ENCODE assay signal across 25 cellular contexts in genomic region chr2:12742891-12743290, GRCh38. TPM values are rescaled to one million over a fixed set of nuclear protein-coding genes. Genes with fewer than 3 reads are reported as not detected.
DNase-seq lines count a peak whose midpoint lies in the region; ATAC-seq, FAIRE-seq and TF ChIP-seq lines count a peak whose summit lies in the region.
"Had no signal": no experiment of that assay in that cellular context is flagged by ENCODE, and none has a peak within 500 bp of the region (broad histone marks: within the 10 kb centered on the region; RNA-seq: fewer than 3 reads in every experiment).

No MANE protein-coding gene starts in this region.

- H2BK5ac ChIP-seq in IMR-90 (ENCODE audit: low read depth, low read length, poor library complexity, severe bottlenecking): no peak overlapping the region

- H2AK5ac ChIP-seq in IMR-90 (ENCODE audit: low read depth, low read length): no peak overlapping the region

- H3K27me3 Mint-ChIP-seq in activated CD4-positive, alpha-beta memory T cell treated with anti-CD3 and anti-CD28 coated beads, Interleukin-2, amount 10 ng/mL, durations not matched to agents 7 days and 5 days: no peaks in the 10 kb centered on the region

- H3K36me3 ChIP-seq in IMR-90 (ENCODE audit: control insufficient read depth, insufficient read depth, low read length) (peaks cover 39% of the 10 kb centered on the region), sigmoid colon (peaks cover 0 to 30% (median 2%) of the 10 kb centered on the region in 4 donors)

- no peak overlapping the region for H4K91ac ChIP-seq in IMR-90 (ENCODE audit: insufficient read depth, low read depth, low read length)

- H3K4me1 ChIP-seq in IMR-90 (ENCODE audit: control insufficient read depth, insufficient read depth, low read length): no peaks in the 10 kb centered on the region
- peaks cover 0 to 35% (median 23%) of the 10 kb centered on the region in 4 donors for H3K4me1 ChIP-seq in sigmoid colon
- H3K4me1 ChIP-seq: Caco-2, SJSA1 had no signal

- H3K4me3 Mint-ChIP-seq in stimulated activated effector memory CD8-positive, alpha-beta T cell treated with anti-CD3 and anti-CD28 coated beads, Interleukin-12 subunit alpha, Interleukin-12 subunit beta, amount 100 ng/mL, for 72 hours: no peak overlapping the region
- H3K4me3 Mint-ChIP-seq in activated CD4-positive, alpha-beta memory T cell treated with anti-CD3 and anti-CD28 coated beads, Interleukin-2, amount 10 ng/mL, durations not matched to agents 7 days and 5 days: no peak overlapping the region
- H3K4me3 Mint-ChIP-seq: CD8-positive, alpha-beta T cell had no signal

- H2BK20ac ChIP-seq in IMR-90 (ENCODE audit: low read depth, low read length): no peak overlapping the region

- H3K36me3 Mint-ChIP-seq in stimulated activated effector memory CD8-positive, alpha-beta T cell treated with anti-CD3 and anti-CD28 coated beads, Interleukin-12 subunit alpha, Interleukin-12 subunit beta, amount 100 ng/mL, for 72 hours: peaks cover 24% of the 10 kb centered on the region
- H3K36me3 Mint-ChIP-seq in activated CD4-positive, alpha-beta memory T cell treated with anti-CD3 and anti-CD28 coated beads, Interleukin-2, amount 10 ng/mL, durations not matched to agents 7 days and 5 days (ENCODE audit: low read depth): peaks cover 37% of the 10 kb centered on the region

- H4K20me1 ChIP-seq in IMR-90 (ENCODE audit: insufficient read depth, low read length): no peaks in the 10 kb centered on the region

- no peaks in the 10 kb centered on the region for H3K9me3 ChIP-seq in IMR-90 (ENCODE audit: control insufficient read depth, insufficient read depth, low read length)
- no peaks in the 10 kb centered on the region for H3K9me3 ChIP-seq in sigmoid colon
- H3K9me3 ChIP-seq: Caco-2, SJSA1 had no signal

- H3K27ac Mint-ChIP-seq in stimulated activated effector memory CD8-positive, alpha-beta T cell treated with anti-CD3 and anti-CD28 coated beads, Interleukin-12 subunit alpha, Interleukin-12 subunit beta, amount 100 ng/mL, for 72 hours: peak overlapping the region; percentile 3
- no peak overlapping the region for H3K27ac Mint-ChIP-seq in activated CD4-positive, alpha-beta memory T cell treated with anti-CD3 and anti-CD28 coated beads, Interleukin-2, amount 10 ng/mL, durations not matched to agents 7 days and 5 days
- H3K27ac Mint-ChIP-seq: CD8-positive, alpha-beta T cell had no signal

- no peak overlapping the region for H3K14ac ChIP-seq in IMR-90 (replicated peaks; ENCODE audit: low read depth, low read length)

- no peak overlapping the region for H3K4me2 ChIP-seq in IMR-90 (ENCODE audit: low read depth, low read length)

- no peak for TF ChIP-seq RAD21 in IMR-90 (IDR thresholded peaks at IDR 0.05; ENCODE audit: low read length)

- no peak for FAIRE-seq in D721Med (lab: Jason Lieb, UNC)
- FAIRE-seq: A204.1 had no signal

- H3K56ac ChIP-seq in IMR-90 (ENCODE audit: extremely low read depth, insufficient read depth, low read length): no peak overlapping the region

- DNase-seq in IMR-90 (peak; percentile 16), fibroblast of gingiva (ENCODE audit: low read depth) (peak; percentile 26), iris pigment epithelial cell (ENCODE audit: low read depth) (peak; percentile 73), sigmoid colon (no peak), D721Med (ENCODE audit: insufficient read length, low spot score) (no peak), posterior vena cava (ENCODE audit: low spot score) (no peak)
- no peak for DNase-seq in stimulated activated effector memory CD8-positive, alpha-beta T cell treated with anti-CD3 and anti-CD28 coated beads, Interleukin-12 subunit alpha, Interleukin-12 subunit beta, amount 100 ng/mL, for 72 hours (ENCODE audit: low spot score in 2 of 2)
- DNase-seq in activated CD4-positive, alpha-beta memory T cell treated with anti-CD3 and anti-CD28 coated beads, Interleukin-2, amount 10 ng/mL, durations not matched to agents 7 days and 5 days: no peak
- DNase-seq: C1 segment of cervical spinal cord; Caco-2; CD8-positive, alpha-beta T cell; DMS 273 treated with DMSO at 0.1 percent for 48 hours; DMS79 treated with DMSO at 0.1 percent for 48 hours; NCI-H1048; NCI-H1417; NCI-H1694; NCI-H2081; NCI-H2227 treated with DMSO at 0.1 percent for 48 hours; NCI-H526 treated with DMSO at 0.1 percent for 48 hours; Right ventricle myocardium superior; RPMI8226 had no signal

- no peak overlapping the region for H3K27ac ChIP-seq in IMR-90 (ENCODE audit: insufficient read depth, low read length)
- peak overlapping the region in 2 of 4 donors; percentile 12 to 77 for H3K27ac ChIP-seq in sigmoid colon
- H3K27ac ChIP-seq: HL-60, SJSA1 had no signal

- TF ChIP-seq EP300 in sigmoid colon (IDR thresholded peaks at IDR 0.05): no peak

- no peak overlapping the region for H3K9ac ChIP-seq in IMR-90 (ENCODE audit: low read depth, low read length)

- CTCF ChIA-PET in IMR-90 (lab: Yijun Ruan, JAX): no interaction called here
- CTCF ChIA-PET in activated CD4-positive, alpha-beta memory T cell treated with anti-CD3 and anti-CD28 coated beads, Interleukin-2, amount 10 ng/mL, durations not matched to agents 7 days and 5 days (lab: Charles Lee): interaction anchor here (1.0 kb wide), 1 partner anchor 264 kb away, joined by 3 read pairs; no protein-coding TSS in a partner anchor

- no peak overlapping the region for H3K4ac ChIP-seq in IMR-90 (ENCODE audit: low read depth, low read length)

- dilution Hi-C loops in IMR-90 (cut with HindIII; ENCODE audit: low sequenced_read_pairs, unreplicated experiment): no loop called here

- H3K4me1 Mint-ChIP-seq in stimulated activated effector memory CD8-positive, alpha-beta T cell treated with anti-CD3 and anti-CD28 coated beads, Interleukin-12 subunit alpha, Interleukin-12 subunit beta, amount 100 ng/mL, for 72 hours: peaks cover 25% of the 10 kb centered on the region
- peaks cover 10% of the 10 kb centered on the region for H3K4me1 Mint-ChIP-seq in activated CD4-positive, alpha-beta memory T cell treated with anti-CD3 and anti-CD28 coated beads, Interleukin-2, amount 10 ng/mL, durations not matched to agents 7 days and 5 days

- in situ Hi-C loops in IMR-90 (cut with MboI; ENCODE audit: low sequenced_read_pairs): no loop called here

- no peak overlapping the region for H3K4me3 ChIP-seq in IMR-90 (ENCODE audit: insufficient read depth, low read depth, low read length)
- no peak overlapping the region for H3K4me3 ChIP-seq in sigmoid colon
- H3K4me3 ChIP-seq: SJSA1 had no signal

- H3K23ac ChIP-seq in IMR-90 (ENCODE audit: low read depth, low read length): no peak overlapping the region

- H3K27me3 ChIP-seq in IMR-90 (ENCODE audit: control insufficient read depth, insufficient read depth, low read length): no peaks in the 10 kb centered on the region
- no peaks in the 10 kb centered on the region for H3K27me3 ChIP-seq in sigmoid colon
- H3K27me3 ChIP-seq: SJSA1 had no signal

- no peak for TF ChIP-seq CTCF in IMR-90 (conservative IDR thresholded peaks at IDR 0.05; ENCODE audit: low read depth, low read length)
- TF ChIP-seq CTCF in sigmoid colon (IDR thresholded peaks at IDR 0.05): no peak
- no peak for TF ChIP-seq CTCF in D721Med (IDR thresholded peaks at IDR 0.05; ENCODE audit: insufficient read depth, missing control alignments)

- H3K9me1 ChIP-seq in IMR-90 (ENCODE audit: insufficient read depth, low read length): 0 out of 2 replicates have a peak, but pooled peaks cover 6% of the 10 kb centered on the region

- no CpG with 5 or more reads among the region's 3 CpGs for WGBS in IMR-90 (ENCODE audit: extremely low coverage in 2 of 2, insufficient read length in 1 of 2), 2 experiments
- WGBS in sigmoid colon, 2 donors: 84 to 86% methylated on average over 3 of the region's 3 CpGs

- H3K18ac ChIP-seq in IMR-90 (ENCODE audit: low read depth, low read length): no peak overlapping the region

- H4K8ac ChIP-seq in IMR-90 (ENCODE audit: low read depth in 2 of 2, low read length in 2 of 2): no peak overlapping the region

- intact Hi-C loops in IMR-90 (cut with micrococcal nuclease) (no loop called here), sigmoid colon (cut with DNase I) (no loop called here), posterior vena cava (cut with DNase I) (no loop called here)

- H4K5ac ChIP-seq in IMR-90 (ENCODE audit: low read depth, low read length): no peak overlapping the region

- ATAC-seq in IMR-90 (ENCODE audit: low read depth): no peak
- no peak for ATAC-seq in stimulated activated effector memory CD8-positive, alpha-beta T cell treated with anti-CD3 and anti-CD28 coated beads, Interleukin-12 subunit alpha, Interleukin-12 subunit beta, amount 100 ng/mL, for 72 hours
- ATAC-seq: CD8-positive, alpha-beta T cell; HCT116 had no signal

- TF ChIP-seq POLR2A in IMR-90 (IDR thresholded peaks at IDR 0.05; ENCODE audit: low read depth, low read length): no peak
- no peak for TF ChIP-seq POLR2A in sigmoid colon (IDR thresholded peaks at IDR 0.05)

- H3K79me1 ChIP-seq in IMR-90 (ENCODE audit: low read depth in 1 of 2, low read length in 2 of 2): peaks cover 11 to 13% of the 10 kb centered on the region in 2 experiments; a peak in 3 of 4 replicates

- no TSS peak for BruUV-seq in IMR-90 (replicated peaks; lab: Mats Ljungman, UMichigan)

- H2BK120ac ChIP-seq in IMR-90 (ENCODE audit: low read depth, low read length): no peak overlapping the region

- no peak overlapping the region for H2BK15ac ChIP-seq in IMR-90 (ENCODE audit: low read depth, low read length)

- H2AFZ ChIP-seq in IMR-90 (replicated peaks; ENCODE audit: low read length, poor library complexity): no peak overlapping the region

- no peaks in the 10 kb centered on the region for H3K9me3 Mint-ChIP-seq in stimulated activated effector memory CD8-positive, alpha-beta T cell treated with anti-CD3 and anti-CD28 coated beads, Interleukin-12 subunit alpha, Interleukin-12 subunit beta, amount 100 ng/mL, for 72 hours
- H3K9me3 Mint-ChIP-seq in activated CD4-positive, alpha-beta memory T cell treated with anti-CD3 and anti-CD28 coated beads, Interleukin-2, amount 10 ng/mL, durations not matched to agents 7 days and 5 days: no peaks in the 10 kb centered on the region
- H3K9me3 Mint-ChIP-seq: CD8-positive, alpha-beta T cell had no signal

- POLR2A ChIA-PET in IMR-90 (lab: Charles Lee; ENCODE audit: unreplicated experiment): no interaction called here
- POLR2A ChIA-PET in activated CD4-positive, alpha-beta memory T cell treated with anti-CD3 and anti-CD28 coated beads, Interleukin-2, amount 10 ng/mL, durations not matched to agents 7 days and 5 days (lab: Charles Lee): no interaction called here

- H2AK9ac ChIP-seq in IMR-90 (replicated peaks; ENCODE audit: low read depth, low read length, poor library complexity): no peak overlapping the region

TF ChIP-seq in IMR-90, 13 proteins besides CTCF, POLR2A, EP300 and RAD21 (continues in another document):
- no peak for TF ChIP-seq MXI1 (IDR thresholded peaks at IDR 0.05; ENCODE audit: borderline replicate concordance, low read depth, low read length)

RNA-seq across cellular contexts. Expression of gene TRIB2, which starts 26.2 kb away (rescaled TPM):
- total RNA-seq in IMR-90 (2012; rRNA removed) (12.7 and 16.1 TPM in 2 replicates), sigmoid colon (10 to 100 TPM; 34.2 to 56.2 (median 46.6) TPM), posterior vena cava (10 to 100 TPM; 29.4 to 34.5 TPM)
- polyA plus RNA-seq in IMR-90 (2012; rRNA removed) (10.7 and 12.0 TPM in 2 replicates), sigmoid colon (10 to 100 TPM in 1 of 3 donors, 1 to 10 TPM in 2; 1.4 to 20.7 (median 6.6) TPM)
- 8.4 and 17.9 TPM in 2 replicates for polyA plus RNA-seq in IMR-90 (2012; cell fraction: cytosol; rRNA removed)
- polyA plus RNA-seq in IMR-90 (2012; cell fraction: nucleus; rRNA removed; ENCODE audit: low replicate concordance): 30.1 and 46.8 TPM in 2 replicates
- total RNA-seq in activated CD4-positive, alpha-beta memory T cell treated with anti-CD3 and anti-CD28 coated beads, Interleukin-2, amount 10 ng/mL, durations not matched to agents 7 days and 5 days: 10 to 100 TPM; 62.8 to 68.3 TPM

Comparison
In these comparisons a context has a peak if more than half of its experiments do, and no peak if none do; other contexts are left out.
1. DNase-seq: peak in IMR-90 (single experiment), fibroblast of gingiva (single experiment) and iris pigment epithelial cell (single experiment); none in stimulated activated effector memory CD8-positive, alpha-beta T cell treated with anti-CD3 and anti-CD28 coated beads, Interleukin-12 subunit alpha, Interleukin-12 subunit beta, amount 100 ng/mL, for 72 hours (0 of 2), sigmoid colon (single experiment), D721Med (single experiment), posterior vena cava (single experiment) and activated CD4-positive, alpha-beta memory T cell treated with anti-CD3 and anti-CD28 coated beads, Interleukin-2, amount 10 ng/mL, durations not matched to agents 7 days and 5 days (single experiment).